17 cellular contexts compared by ENCODE assay signal in the genomic region with DNA sequence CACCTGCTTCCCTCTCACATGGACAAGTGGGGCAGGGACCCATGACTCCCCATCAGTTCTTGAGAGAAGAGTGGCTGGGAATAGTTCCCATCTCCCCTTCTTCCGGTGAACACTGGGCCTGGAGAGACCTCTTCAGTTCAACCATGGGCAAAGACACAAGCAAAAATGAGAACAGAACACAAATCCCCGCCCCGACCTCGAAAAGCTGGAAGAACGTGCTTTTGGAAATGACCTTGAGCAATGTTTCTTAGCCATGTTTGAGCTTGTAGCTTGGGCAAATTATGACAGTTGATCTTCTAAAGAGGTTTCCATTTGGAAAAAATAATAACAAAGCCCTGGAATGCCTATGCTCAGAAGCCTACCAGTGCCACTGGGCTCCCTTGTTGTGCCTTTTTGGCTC.
"Had no signal": no experiment of that assay in that cellular context is flagged by ENCODE, and none has a peak within 500 bp of the region (broad histone marks: within the 10 kb centered on the region; RNA-seq: fewer than 3 reads in every experiment).

No MANE protein-coding gene starts in this region.

- DNase-seq: cerebellar nuclear complex; effector memory CD8-positive, alpha-beta T cell; foreskin melanocyte; heart right ventricle; hypothalamus; islet precursor cell; mesendoderm; naive thymus-derived CD8-positive, alpha-beta T cell; stimulated activated CD4-positive, alpha-beta T cell treated with anti-CD3 and anti-CD28 coated beads, Interleukin-2, amount 100 ng/mL, for 48 hours; stimulated activated naive CD4-positive, alpha-beta T cell treated with Interleukin-2 at 50 U/mL for 16 hours had no signal

- ATAC-seq: effector memory CD8-positive, alpha-beta T cell; naive thymus-derived CD8-positive, alpha-beta T cell had no signal

- H3K4me3 Mint-ChIP-seq: dendritic cell treated with granulocyte-macrophage colony-stimulating factor and Interleukin-4, amounts not matched to agents 40 ng/mL and 50 ng/mL, for 4 days; effector memory CD8-positive, alpha-beta T cell had no signal

- FAIRE-seq: colon had no signal

- H3K4me1 Mint-ChIP-seq: naive thymus-derived CD8-positive, alpha-beta T cell had no signal

- H3K9me3 ChIP-seq: heart right ventricle, right atrium auricular region, thyroid gland, vagina had no signal

- H3K27ac ChIP-seq: heart right ventricle, right atrium auricular region, vagina had no signal

- H3K36me3 ChIP-seq: heart right ventricle, right atrium auricular region, thyroid gland, vagina had no signal

- H3K9me3 Mint-ChIP-seq: dendritic cell treated with granulocyte-macrophage colony-stimulating factor and Interleukin-4, amounts not matched to agents 40 ng/mL and 50 ng/mL, for 4 days; effector memory CD8-positive, alpha-beta T cell; type B pancreatic cell had no signal

- H3K36me3 Mint-ChIP-seq: naive thymus-derived CD8-positive, alpha-beta T cell had no signal

- H3K4me3 ChIP-seq: heart right ventricle, right atrium auricular region, smooth muscle cell, thyroid gland, vagina had no signal

- H3K27me3 ChIP-seq: heart right ventricle, right atrium auricular region, thyroid gland, vagina had no signal

- H3K27ac Mint-ChIP-seq: dendritic cell treated with granulocyte-macrophage colony-stimulating factor and Interleukin-4, amounts not matched to agents 40 ng/mL and 50 ng/mL, for 4 days; effector memory CD8-positive, alpha-beta T cell; naive thymus-derived CD8-positive, alpha-beta T cell had no signal
